In the genomic region with DNA sequence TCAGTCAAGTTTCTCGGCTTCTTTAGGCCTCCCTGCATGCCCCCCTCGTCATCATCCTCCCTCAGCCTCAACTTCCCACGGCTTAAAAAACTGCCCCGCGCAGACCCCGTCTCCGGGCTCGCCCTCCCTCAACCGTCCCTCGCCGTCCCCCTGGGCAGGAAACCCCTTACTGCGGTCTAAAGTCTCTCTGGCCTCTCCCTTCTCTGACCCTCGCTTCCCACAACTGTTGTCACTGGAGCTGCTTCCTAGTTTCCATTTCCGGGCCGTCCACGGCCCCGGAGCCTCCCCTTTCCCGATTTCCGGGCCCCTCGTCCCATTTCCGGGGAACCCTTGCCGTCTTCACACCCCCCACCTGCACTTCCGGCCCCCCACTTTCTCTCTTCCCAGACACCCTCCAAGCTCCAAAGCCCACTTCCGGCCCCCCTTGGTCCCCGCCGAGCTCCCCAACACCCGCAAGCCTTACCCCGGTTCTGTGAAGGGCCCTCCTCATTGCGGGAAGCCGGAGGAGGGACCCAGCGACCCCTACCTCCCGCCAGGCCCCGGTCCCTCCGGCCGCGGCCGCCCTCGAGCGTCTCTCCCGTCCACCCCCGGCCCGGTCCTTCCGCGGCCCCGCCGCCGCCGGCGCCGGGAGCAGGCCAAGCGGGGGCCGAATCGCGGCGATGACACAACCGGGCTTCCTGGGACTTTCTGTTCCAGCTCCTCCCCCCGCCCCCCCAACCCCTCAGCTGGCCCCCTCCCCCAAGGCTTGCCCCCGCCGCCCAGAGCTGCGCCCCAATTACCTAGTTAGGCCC, we compare ENCODE assay signal across 8 cellular contexts. TPM values are rescaled to one million over a fixed set of nuclear protein-coding genes. Genes with fewer than 3 reads are reported as not detected.
DNase-seq lines count a peak whose midpoint lies in the region; ATAC-seq and TF ChIP-seq lines count a peak whose summit lies in the region.

No MANE protein-coding gene starts in this region.

- POLR2A ChIA-PET in activated naive CD8-positive, alpha-beta T cell treated with anti-CD3 and anti-CD28 coated beads, Interleukin-2, amount 10 ng/mL, durations not matched to agents 7 days and 5 days (lab: Charles Lee), result interaction anchor here (0.5 to 1.9 kb wide), 14 partner anchors 8 to 1693 kb away, joined by 3 to 8 read pairs (median 4); no protein-coding TSS in a partner anchor

- ATAC-seq in GM21447 (IDR thresholded peaks at IDR 0.05; ENCODE audit: unreplicated experiment), result peak; percentile 34
- ATAC-seq in activated naive CD8-positive, alpha-beta T cell treated with anti-CD3 and anti-CD28 coated beads, Interleukin-2, amount 10 ng/mL, durations not matched to agents 7 days and 5 days (ENCODE audit: low read depth), result peak; percentile 19
- ATAC-seq in upper lobe of left lung (ENCODE audit: low FRiP score in 2 of 2), result peak; percentile 71 to 78

- H3K4me3 Mint-ChIP-seq in activated naive CD8-positive, alpha-beta T cell treated with anti-CD3 and anti-CD28 coated beads, Interleukin-2, amount 10 ng/mL, durations not matched to agents 7 days and 5 days, result peak overlapping the region; percentile 99

- H3K27me3 Mint-ChIP-seq in activated naive CD8-positive, alpha-beta T cell treated with anti-CD3 and anti-CD28 coated beads, Interleukin-2, amount 10 ng/mL, durations not matched to agents 7 days and 5 days, result no peaks in the 10 kb centered on the region

- H3K36me3 ChIP-seq in HUES48 (ENCODE audit: control insufficient read depth, insufficient read depth, low read length) (peaks cover 21% of the 10 kb centered on the region), trophoblast cell (ENCODE audit: control insufficient read depth in 1 of 2, insufficient read depth in 2 of 2, low read length in 2 of 2) (peaks cover 0 to 6% of the 10 kb centered on the region in 2 experiments), upper lobe of left lung (peaks cover 0 to 7% (median 3%) of the 10 kb centered on the region in 4 donors)

- H4K91ac ChIP-seq in trophoblast cell (ENCODE audit: low read depth, low read length), result peak overlapping the region; percentile 99

- H4K12ac ChIP-seq in trophoblast cell (ENCODE audit: low read depth, low read length), result peak overlapping the region; percentile 93

- peak overlapping the region; percentile 27 for H2AK5ac ChIP-seq in trophoblast cell (ENCODE audit: low read length)

- H3K9ac ChIP-seq in HUES48 (ENCODE audit: low read depth, low read length), result peak overlapping the region; percentile 48; the same call in 1 of the 2 replicates
- H3K9ac ChIP-seq in trophoblast cell (ENCODE audit: low read length), result peak overlapping the region; percentile 97

- peaks cover 17% of the 10 kb centered on the region for H3K79me1 ChIP-seq in trophoblast cell (ENCODE audit: low read length)

- peak overlapping the region; percentile 100 for H2BK5ac ChIP-seq in trophoblast cell (ENCODE audit: low read depth, low read length, poor library complexity)

- peak overlapping the region; percentile 93 for H3K4ac ChIP-seq in trophoblast cell (ENCODE audit: low read depth, low read length)

- peaks cover 15% of the 10 kb centered on the region for H3K36me3 Mint-ChIP-seq in activated naive CD8-positive, alpha-beta T cell treated with anti-CD3 and anti-CD28 coated beads, Interleukin-2, amount 10 ng/mL, durations not matched to agents 7 days and 5 days

- peak overlapping the region; percentile 98 for H2BK120ac ChIP-seq in trophoblast cell (ENCODE audit: insufficient read depth, low read length, poor library complexity)

- H3K4me1 ChIP-seq in HUES48 (ENCODE audit: control insufficient read depth, insufficient read depth, low read length) (no peaks in the 10 kb centered on the region), trophoblast cell (ENCODE audit: control insufficient read depth in 1 of 2, insufficient read depth in 2 of 2, low read length in 2 of 2) (peaks cover 0 to 5% of the 10 kb centered on the region in 2 experiments), upper lobe of left lung (peaks cover 11 to 29% (median 17%) of the 10 kb centered on the region in 4 donors)

- intact Hi-C loops in cardiac septum (cut with DNase I), result loop anchor here (5.0 kb wide), 1 partner anchor 119 kb away; no protein-coding TSS in a partner anchor

- DNase-seq in DMS153 (lab: John Stamatoyannopoulos, UW) (peak; percentile 32), SK-MEL-5 (ENCODE audit: low read depth, low spot score) (peak; percentile 40), cardiac septum (ENCODE audit: low spot score) (peak; percentile 82), trophoblast cell (peak; percentile 19 to 49), upper lobe of left lung (peak in 1 of 2 donors; percentile 81)
- peak; percentile 78 for DNase-seq in activated naive CD8-positive, alpha-beta T cell treated with anti-CD3 and anti-CD28 coated beads, Interleukin-2, amount 10 ng/mL, durations not matched to agents 7 days and 5 days

- peak overlapping the region; percentile 97 for H3K4me2 ChIP-seq in trophoblast cell (ENCODE audit: low read length)

- in situ Hi-C loops in SK-MEL-5 (cut with HindIII; ENCODE audit: low pct_unique_long_range_greater_than_20kb, low sequenced_read_pairs), result no loop called here

- no peak for TF ChIP-seq CTCF in upper lobe of left lung (IDR thresholded peaks at IDR 0.05)

- peak overlapping the region; percentile 98 for H3K14ac ChIP-seq in trophoblast cell (ENCODE audit: low read length)

- WGBS in trophoblast cell (ENCODE audit: extremely low coverage, insufficient coverage, insufficient read length), result no CpG with 5 or more reads among the region's 60 CpGs
- 1% methylated on average over 30 to 40 of the region's 60 CpGs for WGBS in upper lobe of left lung, 2 donors

- peak overlapping the region; percentile 99 for H3K27ac Mint-ChIP-seq in activated naive CD8-positive, alpha-beta T cell treated with anti-CD3 and anti-CD28 coated beads, Interleukin-2, amount 10 ng/mL, durations not matched to agents 7 days and 5 days

- H3K27me3 ChIP-seq in HUES48 (ENCODE audit: control insufficient read depth, insufficient read depth, low read length) (no peaks in the 10 kb centered on the region), trophoblast cell (ENCODE audit: insufficient read depth, low read length) (no peaks in the 10 kb centered on the region), upper lobe of left lung (no peaks in the 10 kb centered on the region)

- H3K4me3 ChIP-seq in HUES48 (ENCODE audit: low read depth, low read length) (peak overlapping the region; percentile 86), trophoblast cell (ENCODE audit: low read depth, low read length) (peak overlapping the region; percentile 94), upper lobe of left lung (peak overlapping the region; percentile 89 to 98 (median 91))

- H3K27ac ChIP-seq in HUES48 (ENCODE audit: low read depth, low read length) (peak overlapping the region; percentile 98), trophoblast cell (ENCODE audit: low read depth, low read length) (peak overlapping the region; percentile 97), upper lobe of left lung (peak overlapping the region; percentile 99 to 100 (median 100))

- TF ChIP-seq EP300 in upper lobe of left lung (IDR thresholded peaks at IDR 0.05), result no peak

- H3K9me3 ChIP-seq in HUES48 (ENCODE audit: control insufficient read depth, insufficient read depth, low read length) (no peaks in the 10 kb centered on the region), trophoblast cell (ENCODE audit: insufficient read depth, low read depth, low read length) (no peaks in the 10 kb centered on the region), upper lobe of left lung (no peaks in the 10 kb centered on the region)

- no peak overlapping the region for H3K23ac ChIP-seq in trophoblast cell (ENCODE audit: low read length)

- peak overlapping the region; percentile 96 for H4K8ac ChIP-seq in trophoblast cell (ENCODE audit: low read depth, low read length)

- peak overlapping the region; percentile 86 for H2AFZ ChIP-seq in trophoblast cell (ENCODE audit: insufficient read depth, low read length, poor library complexity)

- H3K18ac ChIP-seq in trophoblast cell (ENCODE audit: low read length), result peak overlapping the region; percentile 94

- H2BK12ac ChIP-seq in trophoblast cell (ENCODE audit: low read length), result no peak overlapping the region

- peaks cover 30% of the 10 kb centered on the region for H3K4me1 Mint-ChIP-seq in activated naive CD8-positive, alpha-beta T cell treated with anti-CD3 and anti-CD28 coated beads, Interleukin-2, amount 10 ng/mL, durations not matched to agents 7 days and 5 days

- TF ChIP-seq POLR2A in upper lobe of left lung (IDR thresholded peaks at IDR 0.05), result peak in 1 of 4 donors; percentile 45

- H3K9me3 Mint-ChIP-seq in activated naive CD8-positive, alpha-beta T cell treated with anti-CD3 and anti-CD28 coated beads, Interleukin-2, amount 10 ng/mL, durations not matched to agents 7 days and 5 days, result no peaks in the 10 kb centered on the region

- H3K79me2 ChIP-seq in trophoblast cell (ENCODE audit: control insufficient read depth, insufficient read depth, low read length, poor library complexity), result peaks cover 26% of the 10 kb centered on the region

RNA-seq across cellular contexts. Expression of a gene that starts 0.5 kb away (rescaled TPM):
- total RNA-seq in SK-MEL-5 (2014; rRNA removed; shearing (Covaris generic)), result 115 and 125 TPM in 2 replicates
- 55.2 and 68.2 TPM in 2 replicates for polyA plus RNA-seq in SK-MEL-5 (2015; cell fraction: cytosol; rRNA removed)
- polyA plus RNA-seq in SK-MEL-5 (2015; cell fraction: nucleus; rRNA removed), result 110 and 116 TPM in 2 replicates
- 100 to 1,000 TPM; 215 to 220 TPM for total RNA-seq in activated naive CD8-positive, alpha-beta T cell treated with anti-CD3 and anti-CD28 coated beads, Interleukin-2, amount 10 ng/mL, durations not matched to agents 7 days and 5 days
- 222 TPM for total RNA-seq in cardiac septum
- 119 and 122 TPM in 2 replicates for polyA plus RNA-seq in trophoblast cell (2013)
- total RNA-seq in upper lobe of left lung, result 100 to 1,000 TPM; 164 to 202 (median 180) TPM

RNA-seq across cellular contexts. Expression of a gene that starts 1.0 kb away (rescaled TPM):
- total RNA-seq in SK-MEL-5 (2014; rRNA removed; shearing (Covaris generic)), result 0.45 and 0.67 TPM in 2 replicates
- polyA plus RNA-seq in SK-MEL-5 (2015; cell fraction: cytosol; rRNA removed), result 0.41 and 0.60 TPM in 2 replicates
- polyA plus RNA-seq in SK-MEL-5 (2015; cell fraction: nucleus; rRNA removed), result 0.19 and 0.65 TPM in 2 replicates
- 1 to 10 TPM; 1.1 to 1.8 TPM for total RNA-seq in activated naive CD8-positive, alpha-beta T cell treated with anti-CD3 and anti-CD28 coated beads, Interleukin-2, amount 10 ng/mL, durations not matched to agents 7 days and 5 days
- total RNA-seq in cardiac septum, result 1.2 TPM
- polyA plus RNA-seq in trophoblast cell (2013), result 2.7 and 2.9 TPM in 2 replicates
- total RNA-seq in upper lobe of left lung, result 10 to 100 TPM in 1 of 6 donors, 1 to 10 TPM in 5; 2.4 to 13.8 (median 4.5) TPM

Comparison
In these comparisons a context has a peak if more than half of its experiments do, and no peak if none do; other contexts are left out.
1. ATAC-seq: peak in every context shown above with its lines; median percentile 74 in upper lobe of left lung; 34 in GM21447; 19 in activated naive CD8-positive, alpha-beta T cell treated with anti-CD3 and anti-CD28 coated beads, Interleukin-2, amount 10 ng/mL, durations not matched to agents 7 days and 5 days.